In genomic region chr1:71365451-71365850, GRCh38 we compare ENCODE assay signal across 14 cellular contexts.
DNase-seq lines count a peak whose midpoint lies in the region; ATAC-seq and TF ChIP-seq lines count a peak whose summit lies in the region.
"Had no signal": no experiment of that assay in that cellular context is flagged by ENCODE, and none has a peak within 500 bp of the region (broad histone marks: within the 10 kb centered on the region; RNA-seq: fewer than 3 reads in every experiment).

No MANE protein-coding gene starts in this region.

- H3K36me3 Mint-ChIP-seq in activated CD8-positive, alpha-beta T cell treated with anti-CD3 and anti-CD28 coated beads for 36 hours (ENCODE audit: low read depth) = no peaks in the 10 kb centered on the region

- DNase-seq in NCI-H1417 (lab: John Stamatoyannopoulos, UW) (peak in 2 of 3 experiments; percentile 42 to 60), NCI-H1417 treated with DMSO at 0.1 percent for 48 hours (lab: John Stamatoyannopoulos, UW) (no peak), SJCRH30 (no peak), fibroblast of mammary gland (ENCODE audit: low read depth) (peak; percentile 50), LoVo (ENCODE audit: low spot score) (no peak), SIG-M5 treated with dmso at 0.1 percent for 504 hours (lab: John Stamatoyannopoulos, UW; ENCODE audit: unreplicated experiment) (no peak)
- no peak for DNase-seq in activated CD8-positive, alpha-beta T cell treated with anti-CD3 and anti-CD28 coated beads for 36 hours
- DNase-seq: body of pancreas, endodermal cell, hippocampal formation, NCI-H2227 treated with DMSO at 0.1 percent for 48 hours, T-helper 2 cell had no signal

- H3K27ac ChIP-seq in SJCRH30 = no peak overlapping the region
- H3K27ac ChIP-seq in stomach smooth muscle (ENCODE audit: low read length) = no peak overlapping the region
- H3K27ac ChIP-seq: body of pancreas, tibial nerve had no signal

- intact Hi-C loops in activated CD8-positive, alpha-beta T cell treated with anti-CD3 and anti-CD28 coated beads for 36 hours (cut with micrococcal nuclease) = no loop called here

- H3K4me1 ChIP-seq in SJCRH30 (no peaks in the 10 kb centered on the region), stomach smooth muscle (ENCODE audit: control insufficient read depth, insufficient read depth, low read length) (no peaks in the 10 kb centered on the region)
- H3K4me1 ChIP-seq: body of pancreas, tibial nerve had no signal

- POLR2A ChIA-PET in activated CD8-positive, alpha-beta T cell treated with anti-CD3 and anti-CD28 coated beads for 36 hours (lab: Charles Lee) = no interaction called here

- H3K9me3 Mint-ChIP-seq in activated CD8-positive, alpha-beta T cell treated with anti-CD3 and anti-CD28 coated beads for 36 hours = no peaks in the 10 kb centered on the region
- H3K9me3 Mint-ChIP-seq: endodermal cell had no signal

- no peak for ATAC-seq in activated CD8-positive, alpha-beta T cell treated with anti-CD3 and anti-CD28 coated beads for 36 hours
- ATAC-seq: body of pancreas had no signal

- H3K4me3 ChIP-seq in SJCRH30 = peak overlapping the region; percentile 28
- peak overlapping the region; percentile 30 for H3K4me3 ChIP-seq in fibroblast of mammary gland (ENCODE audit: control insufficient read depth, low read depth, low read length)
- H3K4me3 ChIP-seq in stomach smooth muscle (ENCODE audit: low read length in 2 of 2) = peak overlapping the region; percentile 8 to 24
- H3K4me3 ChIP-seq: body of pancreas had no signal

- H3K4me1 Mint-ChIP-seq in activated CD8-positive, alpha-beta T cell treated with anti-CD3 and anti-CD28 coated beads for 36 hours (ENCODE audit: low read depth) = no peaks in the 10 kb centered on the region
- H3K4me1 Mint-ChIP-seq: endodermal cell had no signal

- H3K9me3 ChIP-seq in SJCRH30 (replicated peaks) = no peaks in the 10 kb centered on the region
- no peaks in the 10 kb centered on the region for H3K9me3 ChIP-seq in stomach smooth muscle (ENCODE audit: control insufficient read depth in 2 of 2, low read length in 2 of 2)
- H3K9me3 ChIP-seq: body of pancreas, tibial nerve had no signal

- no peak for TF ChIP-seq CTCF in fibroblast of mammary gland (conservative IDR thresholded peaks at IDR 0.05; ENCODE audit: control insufficient read depth, insufficient read depth, low read depth, low read length)
- no peak for TF ChIP-seq CTCF in activated CD8-positive, alpha-beta T cell treated with anti-CD3 and anti-CD28 coated beads for 36 hours (IDR thresholded peaks at IDR 0.05)

- no peak overlapping the region for H3K27ac Mint-ChIP-seq in activated CD8-positive, alpha-beta T cell treated with anti-CD3 and anti-CD28 coated beads for 36 hours
- H3K27ac Mint-ChIP-seq: endodermal cell had no signal

- CTCF ChIA-PET in activated CD8-positive, alpha-beta T cell treated with anti-CD3 and anti-CD28 coated beads for 36 hours (lab: Charles Lee) = no interaction called here

- no peaks in the 10 kb centered on the region for H3K27me3 Mint-ChIP-seq in activated CD8-positive, alpha-beta T cell treated with anti-CD3 and anti-CD28 coated beads for 36 hours

- H3K36me3 ChIP-seq in SJCRH30 (no peaks in the 10 kb centered on the region), stomach smooth muscle (ENCODE audit: control insufficient read depth in 2 of 2, insufficient read depth in 2 of 2, low read length in 2 of 2) (no peaks in the 10 kb centered on the region)
- H3K36me3 ChIP-seq: tibial nerve had no signal

- no peak overlapping the region for H3K4me3 Mint-ChIP-seq in activated CD8-positive, alpha-beta T cell treated with anti-CD3 and anti-CD28 coated beads for 36 hours
- H3K4me3 Mint-ChIP-seq: endodermal cell had no signal

- H3K27me3 ChIP-seq in SJCRH30 = no peaks in the 10 kb centered on the region
- H3K27me3 ChIP-seq in stomach smooth muscle (ENCODE audit: control insufficient read depth in 1 of 2, insufficient read depth in 2 of 2, low read length in 2 of 2) = no peaks in the 10 kb centered on the region
- H3K27me3 ChIP-seq: body of pancreas, tibial nerve had no signal

- no peak overlapping the region for H3K9ac ChIP-seq in stomach smooth muscle (ENCODE audit: low read length in 2 of 2)

Comparison
In these comparisons a context has a peak if more than half of its experiments do, and no peak if none do; other contexts are left out.
1. DNase-seq: peak in NCI-H1417 (2 of 3) and fibroblast of mammary gland (single experiment); none in NCI-H1417 treated with DMSO at 0.1 percent for 48 hours (single experiment), SJCRH30 (0 of 2), activated CD8-positive, alpha-beta T cell treated with anti-CD3 and anti-CD28 coated beads for 36 hours (single experiment), LoVo (single experiment) and SIG-M5 treated with dmso at 0.1 percent for 504 hours (single experiment).
2. Peak in every context shown above with its lines, with median percentiles within 50 percentile points of each other: H3K4me3 ChIP-seq.